In the genomic region with DNA sequence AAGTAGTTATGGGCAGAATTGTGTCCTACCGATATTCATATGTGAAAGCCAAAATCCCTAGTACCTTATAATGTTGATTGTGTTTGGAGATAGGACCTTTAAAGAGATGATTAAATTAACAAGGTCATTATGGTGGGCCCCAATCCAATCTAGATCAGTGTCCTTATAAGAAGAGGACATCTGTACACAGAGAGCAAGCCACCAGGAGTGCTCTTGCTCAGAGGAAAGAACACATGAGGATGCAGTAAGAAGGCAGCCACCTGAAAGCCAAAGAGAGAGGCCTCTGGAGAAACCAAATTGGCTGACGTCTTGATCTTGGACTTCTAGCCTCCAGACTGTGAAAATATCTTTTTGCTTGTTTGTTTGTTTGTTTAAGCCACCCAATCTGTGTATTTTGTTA, we compare ENCODE assay signal across 20 cellular contexts.
"Had no signal": no experiment of that assay in that cellular context is flagged by ENCODE, and none has a peak within 500 bp of the region (broad histone marks: within the 10 kb centered on the region; RNA-seq: fewer than 3 reads in every experiment).

No MANE protein-coding gene starts in this region.

- H3K27ac Mint-ChIP-seq: naive thymus-derived CD4-positive, alpha-beta T cell; nephron progenitor cell; stimulated activated memory B cell treated with anti-CD40 and anti-IgM and Interleukin-4, amounts not matched to agents 10 μg/mL and 1 μg/mL and 100 μg/mL, for 72 hours; stimulated activated naive CD8-positive, alpha-beta T cell treated with anti-CD3 and anti-CD28 coated beads, Interleukin-15, Interleukin-2, amounts not matched to agents 100 ng/mL and 50 ng/mL, for 24 hours had no signal

- H3K4me1 Mint-ChIP-seq: naive thymus-derived CD4-positive, alpha-beta T cell; nephron progenitor cell; stimulated activated memory B cell treated with anti-CD40 and anti-IgM and Interleukin-4, amounts not matched to agents 10 μg/mL and 1 μg/mL and 100 μg/mL, for 72 hours had no signal

- H3K27me3 ChIP-seq: heart left ventricle, neutrophil, spleen, tibial artery, upper lobe of left lung, vagina had no signal

- H3K4me1 ChIP-seq: heart left ventricle, psoas muscle, spleen, tibial artery, upper lobe of left lung, vagina had no signal

- ATAC-seq: esophagus mucosa; heart left ventricle; naive thymus-derived CD4-positive, alpha-beta T cell; psoas muscle; sciatic nerve; stimulated activated memory B cell treated with anti-CD40 and anti-IgM and Interleukin-4, amounts not matched to agents 10 μg/mL and 1 μg/mL and 100 μg/mL, for 72 hours had no signal

- H3K27me3 Mint-ChIP-seq: naive thymus-derived CD4-positive, alpha-beta T cell; stimulated activated memory B cell treated with anti-CD40 and anti-IgM and Interleukin-4, amounts not matched to agents 10 μg/mL and 1 μg/mL and 100 μg/mL, for 72 hours; stimulated activated naive CD8-positive, alpha-beta T cell treated with anti-CD3 and anti-CD28 coated beads, Interleukin-15, Interleukin-2, amounts not matched to agents 100 ng/mL and 50 ng/mL, for 24 hours had no signal

- DNase-seq: effector CD4-positive, alpha-beta T cell; heart left ventricle; hippocampal formation; kidney glomerular epithelial cell; naive thymus-derived CD4-positive, alpha-beta T cell; nephron progenitor cell; psoas muscle; retina; spleen; stimulated activated CD4-positive, alpha-beta T cell treated with anti-CD3 and anti-CD28 coated beads, Interleukin-15, amount 100 ng/mL, for 24 hours; stimulated activated CD4-positive, alpha-beta T cell treated with anti-CD3 and anti-CD28 coated beads, Interleukin-1b, Interleukin-23, amount 100 ng/mL, for 48 hours; stimulated activated CD4-positive, alpha-beta T cell treated with anti-CD3 and anti-CD28 coated beads, Interleukin-4, amount 100 ng/mL, for 24 hours; tibial artery; upper lobe of left lung had no signal

- H3K27ac ChIP-seq: heart left ventricle, neutrophil, psoas muscle, spleen, tibial artery, upper lobe of left lung, vagina had no signal

- H3K4me3 Mint-ChIP-seq: naive thymus-derived CD4-positive, alpha-beta T cell; nephron progenitor cell; stimulated activated memory B cell treated with anti-CD40 and anti-IgM and Interleukin-4, amounts not matched to agents 10 μg/mL and 1 μg/mL and 100 μg/mL, for 72 hours; stimulated activated naive CD8-positive, alpha-beta T cell treated with anti-CD3 and anti-CD28 coated beads, Interleukin-15, Interleukin-2, amounts not matched to agents 100 ng/mL and 50 ng/mL, for 24 hours had no signal

- H3K9me3 Mint-ChIP-seq: nephron progenitor cell; stimulated activated memory B cell treated with anti-CD40 and anti-IgM and Interleukin-4, amounts not matched to agents 10 μg/mL and 1 μg/mL and 100 μg/mL, for 72 hours had no signal

- H3K36me3 ChIP-seq: heart left ventricle, neutrophil, spleen, tibial artery, upper lobe of left lung, vagina had no signal

- H3K9me3 ChIP-seq: heart left ventricle, neutrophil, psoas muscle, spleen, tibial artery, upper lobe of left lung, vagina had no signal

- H3K4me3 ChIP-seq: heart left ventricle, psoas muscle, spleen, tibial artery, upper lobe of left lung, vagina had no signal

- H3K36me3 Mint-ChIP-seq: naive thymus-derived CD4-positive, alpha-beta T cell; stimulated activated memory B cell treated with anti-CD40 and anti-IgM and Interleukin-4, amounts not matched to agents 10 μg/mL and 1 μg/mL and 100 μg/mL, for 72 hours had no signal
